ENCODE assay signal across 9 cellular contexts in genomic region chr16:15482068-15482747, GRCh38. TPM values are rescaled to one million over a fixed set of nuclear protein-coding genes. Genes with fewer than 3 reads are reported as not detected.
DNase-seq lines count a peak whose midpoint lies in the region; ATAC-seq and TF ChIP-seq lines count a peak whose summit lies in the region.
"Had no signal": no experiment of that assay in that cellular context is flagged by ENCODE, and none has a peak within 500 bp of the region (broad histone marks: within the 10 kb centered on the region; RNA-seq: fewer than 3 reads in every experiment).

No MANE protein-coding gene starts in this region.

- no peaks in the 10 kb centered on the region for H3K36me3 ChIP-seq in CD8-positive, alpha-beta T cell (ENCODE audit: insufficient read depth, low read length)

- H3K27ac Mint-ChIP-seq in activated CD8-positive, alpha-beta T cell treated with anti-CD3 and anti-CD28 coated beads for 36 hours: peak overlapping the region; percentile 70
- no peak overlapping the region for H3K27ac Mint-ChIP-seq in CD8-positive, alpha-beta T cell
- H3K27ac Mint-ChIP-seq: activated naive CD8-positive, alpha-beta T cell treated with anti-CD3 and anti-CD28 coated beads, Interleukin-2, amount 10 ng/mL, durations not matched to agents 7 days and 5 days had no signal

- no peaks in the 10 kb centered on the region for H3K4me1 ChIP-seq in CD8-positive, alpha-beta T cell (ENCODE audit: insufficient read depth, low read length)

- H3K9me3 ChIP-seq in CD8-positive, alpha-beta T cell (ENCODE audit: low read length): no peaks in the 10 kb centered on the region

- POLR2A ChIA-PET in activated CD8-positive, alpha-beta T cell treated with anti-CD3 and anti-CD28 coated beads for 36 hours (lab: Charles Lee): no interaction called here
- POLR2A ChIA-PET in CD8-positive, alpha-beta T cell (lab: Charles Lee): no interaction called here

- H3K4me3 Mint-ChIP-seq in activated CD8-positive, alpha-beta T cell treated with anti-CD3 and anti-CD28 coated beads for 36 hours: no peak overlapping the region
- no peak overlapping the region for H3K4me3 Mint-ChIP-seq in CD8-positive, alpha-beta T cell
- H3K4me3 Mint-ChIP-seq: activated naive CD8-positive, alpha-beta T cell treated with anti-CD3 and anti-CD28 coated beads, Interleukin-2, amount 10 ng/mL, durations not matched to agents 7 days and 5 days had no signal

- ATAC-seq in activated CD8-positive, alpha-beta T cell treated with anti-CD3 and anti-CD28 coated beads for 36 hours: peak; percentile 93
- no peak for ATAC-seq in CD8-positive, alpha-beta T cell
- ATAC-seq in HG02970 (IDR thresholded peaks at IDR 0.05; ENCODE audit: low FRiP score, unreplicated experiment) (no peak), HG03095 (IDR thresholded peaks at IDR 0.05; ENCODE audit: unreplicated experiment) (no peak)

- CTCF ChIA-PET in activated CD8-positive, alpha-beta T cell treated with anti-CD3 and anti-CD28 coated beads for 36 hours (lab: Charles Lee): no interaction called here
- CTCF ChIA-PET in CD8-positive, alpha-beta T cell (lab: Charles Lee): no interaction called here

- no peak for TF ChIP-seq CTCF in activated CD8-positive, alpha-beta T cell treated with anti-CD3 and anti-CD28 coated beads for 36 hours (IDR thresholded peaks at IDR 0.05)
- peak; percentile 32 for TF ChIP-seq CTCF in fibroblast of mammary gland (conservative IDR thresholded peaks at IDR 0.05; ENCODE audit: control insufficient read depth, insufficient read depth, low read depth, low read length)
- TF ChIP-seq CTCF in CD8-positive, alpha-beta T cell (IDR thresholded peaks at IDR 0.05): no peak

- no peak overlapping the region for H3K4me3 ChIP-seq in fibroblast of mammary gland (ENCODE audit: control insufficient read depth, low read depth, low read length)
- no peak overlapping the region for H3K4me3 ChIP-seq in CD8-positive, alpha-beta T cell (ENCODE audit: low read depth, low read length)

- H3K4me1 Mint-ChIP-seq in activated CD8-positive, alpha-beta T cell treated with anti-CD3 and anti-CD28 coated beads for 36 hours (ENCODE audit: low read depth): peaks cover 25% of the 10 kb centered on the region
- no peaks in the 10 kb centered on the region for H3K4me1 Mint-ChIP-seq in CD8-positive, alpha-beta T cell (ENCODE audit: low read depth)

- peaks cover 9% of the 10 kb centered on the region for H3K36me3 Mint-ChIP-seq in activated CD8-positive, alpha-beta T cell treated with anti-CD3 and anti-CD28 coated beads for 36 hours (ENCODE audit: low read depth)
- H3K36me3 Mint-ChIP-seq in CD8-positive, alpha-beta T cell: no peaks in the 10 kb centered on the region
- H3K36me3 Mint-ChIP-seq: activated naive CD8-positive, alpha-beta T cell treated with anti-CD3 and anti-CD28 coated beads, Interleukin-2, amount 10 ng/mL, durations not matched to agents 7 days and 5 days had no signal

- H3K9me3 Mint-ChIP-seq in activated CD8-positive, alpha-beta T cell treated with anti-CD3 and anti-CD28 coated beads for 36 hours: peaks cover 2% of the 10 kb centered on the region
- no peaks in the 10 kb centered on the region for H3K9me3 Mint-ChIP-seq in CD8-positive, alpha-beta T cell

- H3K27me3 ChIP-seq in CD8-positive, alpha-beta T cell (ENCODE audit: insufficient read depth, low read length): no peaks in the 10 kb centered on the region

- intact Hi-C loops in activated CD8-positive, alpha-beta T cell treated with anti-CD3 and anti-CD28 coated beads for 36 hours (cut with micrococcal nuclease): no loop called here
- intact Hi-C loops in posterior cingulate gyrus (cut with DNase I): no loop called here
- intact Hi-C loops in CD8-positive, alpha-beta T cell (cut with DNase I, micrococcal nuclease): no loop called here

- H3K27ac ChIP-seq in CD8-positive, alpha-beta T cell (ENCODE audit: low read depth, low read length): no peak overlapping the region

- DNase-seq in 8988T (peak; percentile 49), HS-5 (ENCODE audit: low read depth) (peak; percentile 95), fibroblast of mammary gland (ENCODE audit: low read depth) (peak; percentile 99), posterior cingulate gyrus (peak in 8 of 10 donors; percentile 31 to 92 (median 54))
- peak; percentile 78 for DNase-seq in activated CD8-positive, alpha-beta T cell treated with anti-CD3 and anti-CD28 coated beads for 36 hours
- no peak for DNase-seq in CD8-positive, alpha-beta T cell
- DNase-seq: activated naive CD8-positive, alpha-beta T cell treated with anti-CD3 and anti-CD28 coated beads, Interleukin-2, amount 10 ng/mL, durations not matched to agents 7 days and 5 days had no signal

- no peaks in the 10 kb centered on the region for H3K27me3 Mint-ChIP-seq in activated CD8-positive, alpha-beta T cell treated with anti-CD3 and anti-CD28 coated beads for 36 hours
- no peaks in the 10 kb centered on the region for H3K27me3 Mint-ChIP-seq in CD8-positive, alpha-beta T cell (ENCODE audit: low read depth)
- H3K27me3 Mint-ChIP-seq: activated naive CD8-positive, alpha-beta T cell treated with anti-CD3 and anti-CD28 coated beads, Interleukin-2, amount 10 ng/mL, durations not matched to agents 7 days and 5 days had no signal

RNA-seq across cellular contexts. Expression of gene BMERB1, which starts 47.8 kb away (rescaled TPM):
- total RNA-seq in activated CD8-positive, alpha-beta T cell treated with anti-CD3 and anti-CD28 coated beads for 36 hours: 10 to 100 TPM; 14.0 to 14.1 TPM
- 1 to 10 TPM; 1.9 to 2.4 TPM for total RNA-seq in CD8-positive, alpha-beta T cell

Comparison
In these comparisons a context has a peak if more than half of its experiments do, and no peak if none do; other contexts are left out.
1. DNase-seq: peak in 8988T (single experiment), HS-5 (single experiment), activated CD8-positive, alpha-beta T cell treated with anti-CD3 and anti-CD28 coated beads for 36 hours (single experiment), fibroblast of mammary gland (single experiment) and posterior cingulate gyrus (8 of 10); none in CD8-positive, alpha-beta T cell (0 of 7).
2. RNA of gene BMERB1, which starts 47.8 kb away (total RNA-seq): 14.0 to 14.1 TPM in activated CD8-positive, alpha-beta T cell treated with anti-CD3 and anti-CD28 coated beads for 36 hours; 1.9 to 2.4 TPM in CD8-positive, alpha-beta T cell; every median in the first group is over 4 times any median in the second.